ENCODE assay signal across 8 cellular contexts in the genomic region with DNA sequence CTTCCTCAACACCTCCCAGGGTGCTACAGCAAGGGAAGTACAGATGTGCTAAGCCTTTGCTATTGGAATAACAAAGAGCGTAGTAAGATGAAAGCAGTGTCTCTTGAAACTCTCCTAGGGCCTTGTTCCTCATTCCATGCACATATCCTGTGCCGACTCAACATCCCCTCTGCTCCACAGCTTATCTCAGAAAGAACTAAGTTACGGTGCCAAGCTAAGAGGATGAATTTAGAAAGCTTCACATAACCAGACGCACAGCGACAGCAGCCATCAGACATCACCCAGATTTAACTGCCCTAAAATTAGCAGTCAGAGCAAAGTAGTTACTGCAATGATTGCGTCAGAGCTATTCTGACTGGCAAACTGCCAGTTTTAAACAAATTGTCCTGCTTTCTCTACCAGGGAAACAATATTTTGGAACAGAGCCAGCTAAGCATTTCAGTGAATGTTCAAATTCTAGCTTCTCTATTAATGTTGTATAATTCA. TPM values are rescaled to one million over a fixed set of nuclear protein-coding genes. Genes with fewer than 3 reads are reported as not detected.
DNase-seq lines count a peak whose midpoint lies in the region; ATAC-seq and TF ChIP-seq lines count a peak whose summit lies in the region.

No MANE protein-coding gene starts in this region.

- WGBS in transverse colon (ENCODE audit: low coverage in 1 of 2), 2 donors, result 13 to 24% methylated on average over 5 to 6 of the region's 6 CpGs

- H3K36me3 ChIP-seq in transverse colon, result no peaks in the 10 kb centered on the region

- TF ChIP-seq CTCF in transverse colon (IDR thresholded peaks at IDR 0.05), result no peak

- H3K4me3 ChIP-seq in transverse colon, result no peak overlapping the region

- no peaks in the 10 kb centered on the region for H3K27me3 ChIP-seq in transverse colon

- peaks cover 27 to 81% (median 48%) of the 10 kb centered on the region in 4 donors for H3K4me1 ChIP-seq in transverse colon

- H3K27ac ChIP-seq in transverse colon, result peak overlapping the region; percentile 58 to 94 (median 78)

- in situ Hi-C loops in transverse colon (cut with MboI; ENCODE audit: low pct_ligation_motif_present in 1 of 4, low pct_unique_long_range_greater_than_20kb in 1 of 4, low sequenced_read_pairs in 3 of 4), result loop anchor here in 2 of 4 donors (10.0 to 25.0 kb wide), 2 partner anchors 756 to 758 kb away; no protein-coding TSS in a partner anchor

- peak; percentile 82 for ATAC-seq in left lobe of liver

- intact Hi-C loops in transverse colon (cut with DNase I; ENCODE audit: low total_unique reads), result loop anchor here (10.0 kb wide), 1 partner anchor 186 kb away; no protein-coding TSS in a partner anchor

- peak; percentile 9 for DNase-seq in GDM1 (lab: John Stamatoyannopoulos, UW)
- peak; percentile 90 for DNase-seq in NCI-H345 (lab: John Stamatoyannopoulos, UW)
- DNase-seq in cerebellar cortex (ENCODE audit: low spot score), result peak; percentile 21
- DNase-seq in left lobe of liver (ENCODE audit: low spot score), result peak; percentile 62
- peak; percentile 66 for DNase-seq in transverse colon
- DNase-seq in activated CD8-positive, alpha-beta memory T cell treated with anti-CD3 and anti-CD28 coated beads, Interleukin-2, amount 50 U/mL, for 48 hours, result no peak
- no peak for DNase-seq in T-helper 9 cell
- no peak for DNase-seq in GF-D8 (lab: John Stamatoyannopoulos, UW)

- TF ChIP-seq POLR2A in transverse colon (IDR thresholded peaks at IDR 0.05), result no peak

- TF ChIP-seq EP300 in transverse colon (IDR thresholded peaks at IDR 0.05; ENCODE audit: low read depth), result no peak

- no peaks in the 10 kb centered on the region for H3K9me3 ChIP-seq in transverse colon

RNA-seq across cellular contexts. Expression of a gene that starts 9.5 kb away (rescaled TPM):
- 3.0 TPM for total RNA-seq in left lobe of liver
- 100 to 1,000 TPM in 2 of 4 donors, 10 to 100 TPM in 2; 63.0 to 144 (median 97.8) TPM for total RNA-seq in transverse colon

Comparison
In these comparisons a context has a peak if more than half of its experiments do, and no peak if none do; other contexts are left out.
1. DNase-seq: peak in GDM1 (single experiment), NCI-H345 (single experiment), cerebellar cortex (single experiment), left lobe of liver (single experiment) and transverse colon (single experiment); none in activated CD8-positive, alpha-beta memory T cell treated with anti-CD3 and anti-CD28 coated beads, Interleukin-2, amount 50 U/mL, for 48 hours (single experiment), T-helper 9 cell (single experiment) and GF-D8 (single experiment).
2. RNA of a gene that starts 9.5 kb away (total RNA-seq): 63.0 to 144 TPM in transverse colon; 3.0 TPM in left lobe of liver (single experiment); every median in the first group is over 10 times any median in the second.